In genomic region chr1:13901041-13901440, GRCh38 we compare ENCODE assay signal across 24 cellular contexts.
DNase-seq lines count a peak whose midpoint lies in the region; ATAC-seq, FAIRE-seq and TF ChIP-seq lines count a peak whose summit lies in the region.
"Had no signal": no experiment of that assay in that cellular context is flagged by ENCODE, and none has a peak within 500 bp of the region (broad histone marks: within the 10 kb centered on the region; RNA-seq: fewer than 3 reads in every experiment).

No MANE protein-coding gene starts in this region.

- ATAC-seq in left colon (no peak), T-cell (replicated peaks in 1 of 4) (no peak)
- ATAC-seq: activated naive CD4-positive, alpha-beta T cell treated with anti-CD3 and anti-CD28 coated beads, Interleukin-2, amount 50 U/mL, for 72 hours; activated T-helper 17 cell treated with anti-CD3 and anti-CD28 coated beads, Interleukin-2, amount 50 U/mL, for 72 hours; K562; lower lobe of right lung; stimulated activated effector memory CD8-positive, alpha-beta T cell treated with anti-CD3 and anti-CD28 coated beads, Interleukin-12 subunit alpha, Interleukin-12 subunit beta, amount 100 ng/mL, for 72 hours had no signal

- H3K36me3 Mint-ChIP-seq in T-cell = no peaks in the 10 kb centered on the region
- H3K36me3 Mint-ChIP-seq in type B pancreatic cell = no peaks in the 10 kb centered on the region
- H3K36me3 Mint-ChIP-seq: activated naive CD4-positive, alpha-beta T cell treated with anti-CD3 and anti-CD28 coated beads, Interleukin-2, amount 50 U/mL, for 72 hours; neural progenitor cell; stimulated activated effector memory CD8-positive, alpha-beta T cell treated with anti-CD3 and anti-CD28 coated beads, Interleukin-12 subunit alpha, Interleukin-12 subunit beta, amount 100 ng/mL, for 72 hours had no signal

- H3K27me3 Mint-ChIP-seq in T-cell (peaks cover 3 to 15% of the 10 kb centered on the region in 2 donors), type B pancreatic cell (peaks cover 42% of the 10 kb centered on the region)
- H3K27me3 Mint-ChIP-seq: activated T-helper 17 cell treated with anti-CD3 and anti-CD28 coated beads, Interleukin-2, amount 50 U/mL, for 72 hours had no signal

- FAIRE-seq in GM12891 (lab: Jason Lieb, UNC) = no peak
- FAIRE-seq: frontal cortex, G401.6, H54 had no signal

- H3K9me3 Mint-ChIP-seq in T-cell = peaks cover 0 to 9% (median 5%) of the 10 kb centered on the region in 3 donors
- peaks cover 5% of the 10 kb centered on the region for H3K9me3 Mint-ChIP-seq in type B pancreatic cell
- H3K9me3 Mint-ChIP-seq: activated CD4-positive, alpha-beta T cell treated with anti-CD3 and anti-CD28 coated beads, Interleukin-2, amount 10 ng/mL, durations not matched to agents 7 days and 5 days; activated T-helper 17 cell treated with anti-CD3 and anti-CD28 coated beads, Interleukin-2, amount 50 U/mL, for 72 hours; stimulated activated effector memory CD8-positive, alpha-beta T cell treated with anti-CD3 and anti-CD28 coated beads, Interleukin-12 subunit alpha, Interleukin-12 subunit beta, amount 100 ng/mL, for 72 hours had no signal

- intact Hi-C loops in left colon (cut with DNase I, micrococcal nuclease) = no loop called here

- POLR2A ChIA-PET in T-cell (lab: Charles Lee) = no interaction called here

- CTCF ChIA-PET in T-cell (lab: Charles Lee) = no interaction called here

- H3K4me1 Mint-ChIP-seq in T-cell (no peaks in the 10 kb centered on the region), type B pancreatic cell (ENCODE audit: unreplicated experiment) (peaks cover 4% of the 10 kb centered on the region)
- H3K4me1 Mint-ChIP-seq: activated CD4-positive, alpha-beta T cell treated with anti-CD3 and anti-CD28 coated beads, Interleukin-2, amount 10 ng/mL, durations not matched to agents 7 days and 5 days; activated T-helper 17 cell treated with anti-CD3 and anti-CD28 coated beads, Interleukin-2, amount 50 U/mL, for 72 hours; stimulated activated effector memory CD8-positive, alpha-beta T cell treated with anti-CD3 and anti-CD28 coated beads, Interleukin-12 subunit alpha, Interleukin-12 subunit beta, amount 100 ng/mL, for 72 hours had no signal

- DNase-seq in DMS153 (lab: John Stamatoyannopoulos, UW) = peak; percentile 77
- peak; percentile 64 for DNase-seq in NCI-H1417 treated with DMSO at 0.1 percent for 48 hours (lab: John Stamatoyannopoulos, UW)
- DNase-seq in NCI-H748 (lab: John Stamatoyannopoulos, UW; ENCODE audit: unreplicated experiment) = peak; percentile 93
- peak; percentile 61 for DNase-seq in foreskin melanocyte
- no peak for DNase-seq in left colon
- no peak for DNase-seq in T-cell
- DNase-seq in type B pancreatic cell (ENCODE audit: extremely low spot score, unreplicated experiment) = no peak
- no peak for DNase-seq in GM12891 (ENCODE audit: insufficient read length, low spot score)
- DNase-seq: activated CD4-positive, alpha-beta T cell treated with anti-CD3 and anti-CD28 coated beads, Interleukin-2, amount 10 ng/mL, durations not matched to agents 7 days and 5 days; aorta; caudate nucleus; hippocampal formation; lower lobe of right lung; NK-92 treated with Interleukin-12 subunit alpha and Interleukin-12 subunit beta, amount 100 ng/mL, for 24 hours; Peyer's patch; stimulated activated CD4-positive, alpha-beta T cell treated with anti-CD3 and anti-CD28 coated beads, Interleukin-2, amount 100 ng/mL, for 24 hours had no signal

- no peak for TF ChIP-seq POLR2A in GM12891 (IDR thresholded peaks at IDR 0.05; ENCODE audit: low read depth, low read length)

- no peak overlapping the region for H3K27ac Mint-ChIP-seq in T-cell
- no peak overlapping the region for H3K27ac Mint-ChIP-seq in type B pancreatic cell
- H3K27ac Mint-ChIP-seq: activated CD4-positive, alpha-beta T cell treated with anti-CD3 and anti-CD28 coated beads, Interleukin-2, amount 10 ng/mL, durations not matched to agents 7 days and 5 days; activated naive CD4-positive, alpha-beta T cell treated with anti-CD3 and anti-CD28 coated beads, Interleukin-2, amount 50 U/mL, for 72 hours; activated T-helper 17 cell treated with anti-CD3 and anti-CD28 coated beads, Interleukin-2, amount 50 U/mL, for 72 hours; neural progenitor cell; stimulated activated effector memory CD8-positive, alpha-beta T cell treated with anti-CD3 and anti-CD28 coated beads, Interleukin-12 subunit alpha, Interleukin-12 subunit beta, amount 100 ng/mL, for 72 hours had no signal

- TF ChIP-seq CTCF in type B pancreatic cell (conservative IDR thresholded peaks at IDR 0.05) = no peak

- H3K4me3 Mint-ChIP-seq in T-cell (no peak overlapping the region), type B pancreatic cell (no peak overlapping the region)
- H3K4me3 Mint-ChIP-seq: activated CD4-positive, alpha-beta T cell treated with anti-CD3 and anti-CD28 coated beads, Interleukin-2, amount 10 ng/mL, durations not matched to agents 7 days and 5 days; activated T-helper 17 cell treated with anti-CD3 and anti-CD28 coated beads, Interleukin-2, amount 50 U/mL, for 72 hours; neural progenitor cell; stimulated activated effector memory CD8-positive, alpha-beta T cell treated with anti-CD3 and anti-CD28 coated beads, Interleukin-12 subunit alpha, Interleukin-12 subunit beta, amount 100 ng/mL, for 72 hours had no signal

TF ChIP-seq in GM12891, 5 proteins besides CTCF, POLR2A, EP300 and RAD21:
- TF ChIP-seq POU2F2 (IDR thresholded peaks at IDR 0.05; ENCODE audit: low read depth, low read length) (no peak), PAX5 (IDR thresholded peaks at IDR 0.05; ENCODE audit: insufficient read depth, low read length, severe bottlenecking) (no peak), POLR2AphosphoS5 (IDR thresholded peaks at IDR 0.05; ENCODE audit: low read depth, low read length) (no peak), TAF1 (IDR thresholded peaks at IDR 0.05; ENCODE audit: low read depth, low read length) (no peak), SPI1 (IDR thresholded peaks at IDR 0.05; ENCODE audit: low read depth, low read length) (no peak)

Comparison
In these comparisons a context has a peak if more than half of its experiments do, and no peak if none do; other contexts are left out.
1. DNase-seq: peak in DMS153 (single experiment), NCI-H1417 treated with DMSO at 0.1 percent for 48 hours (single experiment), NCI-H748 (single experiment) and foreskin melanocyte (single experiment); none in left colon (0 of 2), T-cell (0 of 34), type B pancreatic cell (single experiment) and GM12891 (single experiment).